24 cellular contexts compared by ENCODE assay signal in genomic region chr7:130468612-130469011, GRCh38.
"Had no signal": no experiment of that assay in that cellular context is flagged by ENCODE, and none has a peak within 500 bp of the region (broad histone marks: within the 10 kb centered on the region; RNA-seq: fewer than 3 reads in every experiment).

No MANE protein-coding gene starts in this region.

- H3K9me3 Mint-ChIP-seq: dendritic cell treated with granulocyte-macrophage colony-stimulating factor and Interleukin-4, amounts not matched to agents 40 ng/mL and 50 ng/mL, for 4 days; effector memory CD8-positive, alpha-beta T cell had no signal

- H3K4me3 Mint-ChIP-seq: dendritic cell treated with granulocyte-macrophage colony-stimulating factor and Interleukin-4, amounts not matched to agents 40 ng/mL and 50 ng/mL, for 4 days; effector memory CD8-positive, alpha-beta T cell; endodermal cell; mesothelial cell of epicardium; naive B cell had no signal

- H3K36me3 Mint-ChIP-seq: naive B cell had no signal

- H3K9me3 ChIP-seq: colonic mucosa, esophagus squamous epithelium, gastrocnemius medialis, left lung, lower lobe of right lung, mucosa of descending colon had no signal

- ATAC-seq: effector memory CD8-positive, alpha-beta T cell; esophagus mucosa; gastrocnemius medialis; heart right ventricle; left cardiac atrium; left lung; left ventricle myocardium superior; lower lobe of right lung; mucosa of descending colon had no signal

- H3K27me3 Mint-ChIP-seq: dendritic cell treated with granulocyte-macrophage colony-stimulating factor and Interleukin-4, amounts not matched to agents 40 ng/mL and 50 ng/mL, for 4 days had no signal

- H3K27ac Mint-ChIP-seq: dendritic cell treated with granulocyte-macrophage colony-stimulating factor and Interleukin-4, amounts not matched to agents 40 ng/mL and 50 ng/mL, for 4 days; effector memory CD8-positive, alpha-beta T cell; endodermal cell; mesothelial cell of epicardium had no signal

- DNase-seq: colonic mucosa; cortex of kidney; effector CD8-positive, alpha-beta T cell; effector memory CD8-positive, alpha-beta T cell; endodermal cell; erythroblast; esophagus squamous epithelium; foreskin fibroblast; foreskin melanocyte; gastrocnemius medialis; glutamatergic neuron; head of caudate nucleus; heart right ventricle; hippocampal formation; left cardiac atrium; left lung; left ventricle myocardium superior; lower lobe of right lung; mesenchymal stem cell; mucosa of descending colon; naive B cell had no signal
